29 cellular contexts compared by ENCODE assay signal in the genomic region with DNA sequence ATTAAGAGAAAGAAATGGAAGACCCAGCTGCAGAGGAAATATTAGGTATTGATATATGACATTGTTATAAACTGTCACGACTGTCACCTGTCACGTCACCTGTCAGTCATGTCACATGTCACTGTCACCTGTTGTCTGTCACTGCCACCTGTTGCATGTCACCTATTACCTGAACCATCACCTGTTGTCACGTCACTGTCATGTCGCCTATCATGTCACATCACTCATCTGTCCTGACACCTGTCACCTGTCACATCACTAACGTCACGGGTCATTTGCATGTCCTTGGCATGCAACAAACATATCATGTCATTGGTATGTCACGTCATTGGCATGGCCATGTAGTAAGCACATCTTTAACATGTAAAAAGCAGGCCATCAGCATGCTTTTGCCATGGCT. TPM values are rescaled to one million over a fixed set of nuclear protein-coding genes. Genes with fewer than 3 reads are reported as not detected.
"Had no signal": no experiment of that assay in that cellular context is flagged by ENCODE, and none has a peak within 500 bp of the region (broad histone marks: within the 10 kb centered on the region; RNA-seq: fewer than 3 reads in every experiment).

No MANE protein-coding gene starts in this region.

- H3K27me3 Mint-ChIP-seq: activated CD4-positive, alpha-beta memory T cell treated with anti-CD3 and anti-CD28 coated beads for 36 hours; activated CD4-positive, alpha-beta T cell treated with anti-CD3 and anti-CD28 coated beads, Interleukin-2, amount 10 ng/mL, durations not matched to agents 24 days and 14 days; activated naive CD8-positive, alpha-beta T cell treated with anti-CD3 and anti-CD28 coated beads for 36 hours; effector memory CD8-positive, alpha-beta T cell; naive B cell; stimulated activated naive B cell treated with anti-CD40 and anti-IgM and Interleukin-4, amounts not matched to agents 10 μg/mL and 1 μg/mL and 100 μg/mL, for 72 hours had no signal

- H3K27me3 ChIP-seq: adrenal gland, ascending aorta, brain microvascular endothelial cell, gastrocnemius medialis, ovary, stomach, suprapubic skin, tibial artery had no signal

- H3K36me3 ChIP-seq: adrenal gland, ascending aorta, brain microvascular endothelial cell, gastrocnemius medialis, ovary, prostate gland, stomach, suprapubic skin, tibial artery had no signal

- H3K4me1 Mint-ChIP-seq: immature natural killer cell had no signal

- H3K36me3 Mint-ChIP-seq: activated CD4-positive, alpha-beta memory T cell treated with anti-CD3 and anti-CD28 coated beads for 36 hours; activated naive CD8-positive, alpha-beta T cell treated with anti-CD3 and anti-CD28 coated beads for 36 hours; immature natural killer cell; mesothelial cell of epicardium; naive B cell had no signal

- H3K9me3 ChIP-seq: adrenal gland, ascending aorta, gastrocnemius medialis, ovary, prostate gland, stomach, suprapubic skin, tibial artery had no signal

- H3K4me3 Mint-ChIP-seq: activated CD4-positive, alpha-beta memory T cell treated with anti-CD3 and anti-CD28 coated beads for 36 hours; activated CD4-positive, alpha-beta T cell treated with anti-CD3 and anti-CD28 coated beads, Interleukin-2, amount 10 ng/mL, durations not matched to agents 24 days and 14 days; activated naive CD8-positive, alpha-beta T cell treated with anti-CD3 and anti-CD28 coated beads for 36 hours; activated T-cell treated with anti-CD3 and anti-CD28 coated beads, Interleukin-2, amount 50 U/mL, for 4 hours; effector memory CD8-positive, alpha-beta T cell; immature natural killer cell; mesothelial cell of epicardium; naive B cell; nephron progenitor cell; stimulated activated naive B cell treated with anti-CD40 and anti-IgM and Interleukin-4, amounts not matched to agents 10 μg/mL and 1 μg/mL and 100 μg/mL, for 72 hours had no signal

- H3K4me3 ChIP-seq: adrenal gland, ascending aorta, gastrocnemius medialis, ovary, prostate gland, stomach, suprapubic skin, tibial artery had no signal

- H3K4me1 ChIP-seq: ascending aorta, gastrocnemius medialis, prostate gland, suprapubic skin, tibial artery had no signal

- H3K27ac ChIP-seq: ascending aorta, brain microvascular endothelial cell, gastrocnemius medialis, ovary, prostate gland, stomach, suprapubic skin, tibial artery had no signal

- DNase-seq: activated CD4-positive, alpha-beta memory T cell treated with anti-CD3 and anti-CD28 coated beads for 36 hours; activated CD4-positive, alpha-beta T cell treated with anti-CD3 and anti-CD28 coated beads, Interleukin-2, amount 10 ng/mL, durations not matched to agents 24 days and 14 days; activated CD4-positive, CD25-positive, alpha-beta regulatory T cell treated with anti-CD3 and anti-CD28 coated beads, Interleukin-2, amount 50 U/mL, for 72 hours; activated naive CD8-positive, alpha-beta T cell treated with anti-CD3 and anti-CD28 coated beads for 36 hours; activated T-cell treated with anti-CD3 and anti-CD28 coated beads, Interleukin-2, amount 50 U/mL, for 4 hours; cortex of kidney; effector memory CD8-positive, alpha-beta T cell; erythroblast; gastrocnemius medialis; immature natural killer cell; kidney; left colon; mammary epithelial cell; naive B cell; nephron progenitor cell; ovary; stimulated activated CD4-positive, alpha-beta T cell treated with anti-CD3 and anti-CD28 coated beads, Interleukin-2, amount 100 ng/mL, for 24 hours; stimulated activated naive B cell treated with anti-CD40 and anti-IgM and Interleukin-4, amounts not matched to agents 10 μg/mL and 1 μg/mL and 100 μg/mL, for 72 hours; stomach; T-helper 2 cell; tibial artery had no signal

- FAIRE-seq: kidney had no signal

- H3K27ac Mint-ChIP-seq: activated CD4-positive, alpha-beta memory T cell treated with anti-CD3 and anti-CD28 coated beads for 36 hours; activated CD4-positive, alpha-beta T cell treated with anti-CD3 and anti-CD28 coated beads, Interleukin-2, amount 10 ng/mL, durations not matched to agents 24 days and 14 days; activated naive CD8-positive, alpha-beta T cell treated with anti-CD3 and anti-CD28 coated beads for 36 hours; activated T-helper 2 cell treated with anti-CD3 and anti-CD28 coated beads, Interferon-gamma antibody, Interleukin-2, Interleukin-4, amounts not matched to agents 10 μg/mL and 5 μg/mL and 100 μg/mL, durations not matched to agents 14 hours and 24 hours and 36 hours; effector memory CD8-positive, alpha-beta T cell; immature natural killer cell; mesothelial cell of epicardium; nephron progenitor cell; stimulated activated naive B cell treated with anti-CD40 and anti-IgM and Interleukin-4, amounts not matched to agents 10 μg/mL and 1 μg/mL and 100 μg/mL, for 72 hours had no signal

- ATAC-seq: effector memory CD8-positive, alpha-beta T cell; gastrocnemius medialis; left colon; stimulated activated naive B cell treated with anti-CD40 and anti-IgM and Interleukin-4, amounts not matched to agents 10 μg/mL and 1 μg/mL and 100 μg/mL, for 72 hours had no signal

- H3K9me3 Mint-ChIP-seq: activated T-cell treated with anti-CD3 and anti-CD28 coated beads, Interleukin-2, amount 50 U/mL, for 4 hours; effector memory CD8-positive, alpha-beta T cell; immature natural killer cell; naive B cell had no signal

RNA-seq across cellular contexts. Expression of a gene that starts 26.6 kb away (rescaled TPM):
- total RNA-seq: chondrocyte, mesothelial cell of epicardium had no signal
- polyA plus RNA-seq: mammary epithelial cell had no signal
